ENCODE assay signal across 1 cellular context in genomic region chr5:92885950-92886349, GRCh38.
TF ChIP-seq lines count a peak whose summit lies in the region.

No MANE protein-coding gene starts in this region.

TF ChIP-seq in HepG2, 621 proteins besides CTCF, POLR2A, EP300 and RAD21 (continued from another document and continues in another):
- TF ChIP-seq CEBPZ (IDR thresholded peaks at IDR 0.05; ENCODE audit: low read length) (no peak), ZNF383 (CRISPR knock-in tag; IDR thresholded peaks at IDR 0.05; ENCODE audit: borderline replicate concordance) (no peak), NFIB (CRISPR knock-in tag; IDR thresholded peaks at IDR 0.05; ENCODE audit: borderline replicate concordance) (no peak), ZFY (CRISPR knock-in tag; IDR thresholded peaks at IDR 0.05) (no peak), BHLHE40 (IDR thresholded peaks at IDR 0.05; ENCODE audit: low read length) (no peak), CSRNP1 (CRISPR knock-in tag; IDR thresholded peaks at IDR 0.05) (no peak), KDM6A (CRISPR knock-in tag; IDR thresholded peaks at IDR 0.05; ENCODE audit: low read depth) (no peak), ATAD3A (CRISPR knock-in tag; IDR thresholded peaks at IDR 0.05) (no peak), MAF1 (CRISPR knock-in tag; IDR thresholded peaks at IDR 0.05; ENCODE audit: borderline replicate concordance) (no peak), RAD51 (IDR thresholded peaks at IDR 0.05; ENCODE audit: borderline replicate concordance) (no peak), HMGXB3 (CRISPR knock-in tag; IDR thresholded peaks at IDR 0.05; ENCODE audit: borderline replicate concordance) (no peak), ZNF350 (CRISPR knock-in tag; IDR thresholded peaks at IDR 0.05; ENCODE audit: borderline replicate concordance, low read depth) (no peak), ZNF572 (CRISPR knock-in tag; IDR thresholded peaks at IDR 0.05) (no peak), ZNF580 (CRISPR knock-in tag; IDR thresholded peaks at IDR 0.05; ENCODE audit: borderline replicate concordance, low read depth) (peak; percentile 68; the same call in 1 of the 2 replicates), SNAPC2 (CRISPR knock-in tag; IDR thresholded peaks at IDR 0.05) (no peak), ZNF432 (CRISPR knock-in tag; IDR thresholded peaks at IDR 0.05; ENCODE audit: borderline replicate concordance) (no peak), BORCS8-MEF2B (CRISPR knock-in tag; IDR thresholded peaks at IDR 0.05) (peak; percentile 41; the same call in 1 of the 2 replicates), ADNP (CRISPR knock-in tag; IDR thresholded peaks at IDR 0.05) (no peak), REXO4 (CRISPR knock-in tag; IDR thresholded peaks at IDR 0.05; ENCODE audit: borderline replicate concordance) (no peak), ERF (CRISPR knock-in tag; IDR thresholded peaks at IDR 0.05) (peak; percentile 30; the same call in 1 of the 2 replicates), NR2F6 (IDR thresholded peaks at IDR 0.05) (peak; percentile 88), NR2F6 (CRISPR knock-in tag; IDR thresholded peaks at IDR 0.05) (peak; percentile 95), E2F1 (CRISPR knock-in tag; IDR thresholded peaks at IDR 0.05) (0 out of 2 replicates have a peak, but pooled peaks have one; percentile 0), FOXJ3 (CRISPR knock-in tag; IDR thresholded peaks at IDR 0.05; ENCODE audit: borderline replicate concordance) (peak; percentile 23; the same call in 1 of the 2 replicates), CHD2 (IDR thresholded peaks at IDR 0.05; ENCODE audit: low read depth, low read length) (no peak), NR2F2 (IDR thresholded peaks at IDR 0.05; ENCODE audit: borderline replicate concordance, low read depth) (peak; percentile 38; the same call in 1 of the 2 replicates), ZNF740 (CRISPR knock-in tag; IDR thresholded peaks at IDR 0.05) (0 out of 2 replicates have a peak, but pooled peaks have one; percentile 64), ZNF724P (CRISPR knock-in tag; IDR thresholded peaks at IDR 0.05; ENCODE audit: borderline replicate concordance) (0 out of 2 replicates have a peak, but pooled peaks have one; percentile 38), TFAP4 (IDR thresholded peaks at IDR 0.05; ENCODE audit: borderline replicate concordance, low read depth) (peak; percentile 84), JUNB (CRISPR knock-in tag; IDR thresholded peaks at IDR 0.05; ENCODE audit: borderline replicate concordance) (no peak), ZNF772 (CRISPR knock-in tag; IDR thresholded peaks at IDR 0.05) (peak; percentile 33; the same call in 1 of the 2 replicates), ARNT (IDR thresholded peaks at IDR 0.05) (no peak), MXD4 (CRISPR knock-in tag; IDR thresholded peaks at IDR 0.05) (no peak), SOX6 (IDR thresholded peaks at IDR 0.05) (no peak), SOX6 (CRISPR knock-in tag; IDR thresholded peaks at IDR 0.05) (peak; percentile 74), ZNF281 (CRISPR knock-in tag; IDR thresholded peaks at IDR 0.05; ENCODE audit: borderline replicate concordance) (peak; percentile 37; the same call in 1 of the 2 replicates), XRCC5 (optimal IDR thresholded peaks at IDR 0.05; ENCODE audit: low read length) (no peak), JUND (CRISPR knock-in tag; IDR thresholded peaks at IDR 0.05) (no peak), HOXD1 (CRISPR knock-in tag; IDR thresholded peaks at IDR 0.05) (no peak), YEATS2 (CRISPR knock-in tag; IDR thresholded peaks at IDR 0.05; ENCODE audit: borderline replicate concordance) (no peak), ZNF136 (CRISPR knock-in tag; IDR thresholded peaks at IDR 0.05; ENCODE audit: low read depth) (no peak), MIER2 (CRISPR knock-in tag; IDR thresholded peaks at IDR 0.05) (no peak), ZNF33A (CRISPR knock-in tag; IDR thresholded peaks at IDR 0.05; ENCODE audit: borderline replicate concordance) (no peak), GABPB1 (CRISPR knock-in tag; IDR thresholded peaks at IDR 0.05) (no peak), PLRG1 (conservative IDR thresholded peaks at IDR 0.05) (no peak), HNRNPL (IDR thresholded peaks at IDR 0.05; ENCODE audit: low read depth, low read length) (no peak), TSC22D2 (CRISPR knock-in tag; IDR thresholded peaks at IDR 0.05; ENCODE audit: borderline replicate concordance) (0 out of 2 replicates have a peak, but pooled peaks have one; percentile 21), DMAP1 (CRISPR knock-in tag; IDR thresholded peaks at IDR 0.05) (no peak), IKZF4 (CRISPR knock-in tag; IDR thresholded peaks at IDR 0.05; ENCODE audit: borderline replicate concordance, low read depth, not compliant biosample characterization) (no peak), SOX13 (IDR thresholded peaks at IDR 0.05) (no peak), SOX13 (CRISPR knock-in tag; conservative IDR thresholded peaks at IDR 0.05 in 1 of 2, IDR thresholded peaks at IDR 0.05 in 1 of 2) (peak in 1 of 2 experiments; percentile 64; a peak in 2 of 4 replicates), ZNF550 (CRISPR knock-in tag; IDR thresholded peaks at IDR 0.05; ENCODE audit: borderline replicate concordance) (no peak), GLI4 (CRISPR knock-in tag; IDR thresholded peaks at IDR 0.05; ENCODE audit: borderline replicate concordance) (peak; percentile 28; the same call in 1 of the 2 replicates), ZMYM4 (CRISPR knock-in tag; IDR thresholded peaks at IDR 0.05) (peak; percentile 92), FLYWCH1 (CRISPR knock-in tag; IDR thresholded peaks at IDR 0.05) (no peak), E2F2 (CRISPR knock-in tag; IDR thresholded peaks at IDR 0.05; ENCODE audit: borderline replicate concordance) (no peak), IRF2 (CRISPR knock-in tag; IDR thresholded peaks at IDR 0.05) (peak; percentile 42; the same call in 1 of the 2 replicates), NR2F1 (CRISPR knock-in tag; IDR thresholded peaks at IDR 0.05) (peak; percentile 76 to 84)
